In the genomic region with DNA sequence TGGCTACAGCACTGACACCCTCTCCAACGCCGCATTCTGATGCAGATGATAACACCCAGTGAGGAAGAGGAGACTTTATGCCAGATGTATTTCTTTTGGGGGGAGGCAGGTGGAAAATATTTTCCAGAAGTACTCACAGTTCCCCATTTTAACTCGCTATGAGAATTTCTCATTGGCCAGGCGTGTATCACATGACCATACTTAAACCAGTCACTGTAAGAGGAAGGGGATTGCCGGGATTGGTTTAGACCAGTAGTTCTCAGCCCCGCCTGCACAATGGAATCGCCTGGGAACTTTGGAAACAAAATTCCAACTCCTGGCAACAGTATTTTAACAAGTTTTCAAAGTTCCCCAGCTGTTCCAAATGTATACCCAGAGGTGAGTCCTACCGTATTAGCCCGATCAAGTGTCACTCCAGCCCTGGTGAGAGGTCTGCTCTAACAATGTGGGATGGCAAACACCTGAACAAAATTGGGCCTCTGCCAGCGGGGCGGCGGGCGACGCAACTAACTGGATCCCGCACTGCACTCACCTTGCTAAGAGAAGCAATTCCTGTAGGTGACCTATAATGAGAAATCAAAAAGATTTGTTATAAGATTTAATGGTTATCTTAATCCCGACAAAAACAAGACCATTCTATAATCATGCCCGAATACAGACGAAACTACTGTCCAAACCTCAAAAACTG, we compare ENCODE assay signal across 14 cellular contexts. TPM values are rescaled to one million over a fixed set of nuclear protein-coding genes. Genes with fewer than 3 reads are reported as not detected.
DNase-seq lines count a peak whose midpoint lies in the region; ATAC-seq and TF ChIP-seq lines count a peak whose summit lies in the region.
"Had no signal": no experiment of that assay in that cellular context is flagged by ENCODE, and none has a peak within 500 bp of the region (broad histone marks: within the 10 kb centered on the region; RNA-seq: fewer than 3 reads in every experiment).

No MANE protein-coding gene starts in this region.

- peaks cover 10% of the 10 kb centered on the region for H3F3A ChIP-seq in SK-N-SH (replicated peaks; ENCODE audit: insufficient read depth)

- H3K4me1 ChIP-seq in SK-N-SH (ENCODE audit: control insufficient read depth in 1 of 2, insufficient read depth in 2 of 2, low read depth in 1 of 2, low read length in 1 of 2) (no peaks in the 10 kb centered on the region; a peak in 2 of 4 replicates), stomach (peaks cover 0 to 11% (median 8%) of the 10 kb centered on the region in 4 donors)

- H3K36me3 Mint-ChIP-seq in neural crest cell (ENCODE audit: low read depth): peaks cover 2% of the 10 kb centered on the region

- H3K27me3 Mint-ChIP-seq in neural crest cell (ENCODE audit: low read depth): peaks cover 19% of the 10 kb centered on the region
- H3K27me3 Mint-ChIP-seq: CD4-positive, alpha-beta memory T cell had no signal

- in situ Hi-C loops in G401 (cut with HindIII; ENCODE audit: low sequenced_read_pairs): no loop called here

- intact Hi-C loops in stomach (cut with DNase I; ENCODE audit: low total_unique reads): no loop called here

- no peak overlapping the region for H3K27ac ChIP-seq in SK-N-SH (ENCODE audit: low read depth in 2 of 2, low read length in 1 of 2)
- no peak overlapping the region for H3K27ac ChIP-seq in stomach

- H3K9me3 Mint-ChIP-seq in neural crest cell: no peaks in the 10 kb centered on the region
- H3K9me3 Mint-ChIP-seq: GM23338 had no signal

- no peak overlapping the region for H2AFZ ChIP-seq in SK-N-SH (ENCODE audit: low read depth)
- H2AFZ ChIP-seq: GM23338 had no signal

- H3K9me3 ChIP-seq in SK-N-SH (no peaks in the 10 kb centered on the region), stomach (no peaks in the 10 kb centered on the region)

- peaks cover 12% of the 10 kb centered on the region for H3K4me1 Mint-ChIP-seq in neural crest cell

- ATAC-seq in SK-N-SH treated with all-trans-retinoic acid at 6 μM for 48 hours (no peak), GM18909 (IDR thresholded peaks at IDR 0.05; ENCODE audit: poor library complexity, unreplicated experiment) (no peak)
- ATAC-seq: GM23338 had no signal

- H3K4me3 ChIP-seq in SK-N-SH (ENCODE audit: low read depth in 2 of 2, low read length in 1 of 2) (peak overlapping the region in 1 of 2 experiments; percentile 32; a peak in 1 of 4 replicates), stomach (no peak overlapping the region)
- H3K4me3 ChIP-seq: GM23338 had no signal

- H3K27ac Mint-ChIP-seq in neural crest cell (ENCODE audit: unreplicated experiment): no peak overlapping the region
- H3K27ac Mint-ChIP-seq: GM23338 had no signal

- no peak for TF ChIP-seq RAD21 in SK-N-SH (IDR thresholded peaks at IDR 0.05; ENCODE audit: low read length)

- TF ChIP-seq POLR2A in stomach (IDR thresholded peaks at IDR 0.05): no peak

- peak overlapping the region; percentile 66 for H3K4me3 Mint-ChIP-seq in neural crest cell
- H3K4me3 Mint-ChIP-seq: GM23338 had no signal

- TF ChIP-seq CTCF in SK-N-SH (IDR thresholded peaks at IDR 0.05) (no peak), neural crest cell (conservative IDR thresholded peaks at IDR 0.05) (no peak), stomach (IDR thresholded peaks at IDR 0.05) (no peak)

- H3K9me2 ChIP-seq in SK-N-SH: no peaks in the 10 kb centered on the region

- H3K36me3 ChIP-seq in SK-N-SH (replicated peaks in 1 of 2; ENCODE audit: control insufficient read depth in 1 of 2, insufficient read depth in 2 of 2, low read length in 1 of 2) (no peaks in the 10 kb centered on the region), stomach (no peaks in the 10 kb centered on the region)

- CTCF ChIA-PET in SK-N-SH (lab: Yijun Ruan, JAX): no interaction called here

- POLR2A ChIA-PET in SK-N-SH (lab: Yijun Ruan, JAX): no interaction called here

- no peak overlapping the region; the same call in 1 of the 2 replicates for H3K4me2 ChIP-seq in SK-N-SH
- H3K4me2 ChIP-seq: GM23338 had no signal

- DNase-seq in SK-N-SH (no peak), NCI-H2029 treated with DMSO at 0.1 percent for 48 hours (lab: John Stamatoyannopoulos, UW) (peak; percentile 39), NCI-H510A treated with DMSO at 0.1 percent for 48 hours (lab: John Stamatoyannopoulos, UW) (peak; percentile 52), neural crest cell (ENCODE audit: low read depth, low spot score) (no peak), stomach (no peak), G401 (ENCODE audit: low spot score) (no peak)
- DNase-seq: CD4-positive, alpha-beta memory T cell; NCI-H1694 treated with DMSO at 0.1 percent for 48 hours; NCI-H226; RPMI8226; T1000 had no signal

- TF ChIP-seq EP300 in SK-N-SH (IDR thresholded peaks at IDR 0.05; ENCODE audit: borderline replicate concordance in 1 of 2, low read depth in 1 of 2, low read length in 1 of 2): no peak
- TF ChIP-seq EP300 in stomach (IDR thresholded peaks at IDR 0.05): no peak

- peaks cover 3% of the 10 kb centered on the region; the same call in 1 of the 2 replicates for H3K79me2 ChIP-seq in SK-N-SH (ENCODE audit: insufficient read depth)

- H3K9ac ChIP-seq in SK-N-SH: no peak overlapping the region

- peaks cover 11% of the 10 kb centered on the region for H3K27me3 ChIP-seq in SK-N-SH (ENCODE audit: insufficient read depth)
- H3K27me3 ChIP-seq in stomach: no peaks in the 10 kb centered on the region

- WGBS in SK-N-SH (ENCODE audit: low lambda C conversion rate): 50% methylated on average over 18 of the region's 18 CpGs
- 56 to 74% (median 62%) methylated on average over 16 to 18 of the region's 18 CpGs for WGBS in stomach, 5 donors

- H4K20me1 ChIP-seq in SK-N-SH (ENCODE audit: insufficient read depth): no peaks in the 10 kb centered on the region

TF ChIP-seq in SK-N-SH, 30 proteins besides CTCF, POLR2A, EP300 and RAD21:
- TF ChIP-seq MAX (IDR thresholded peaks at IDR 0.05; ENCODE audit: low read depth): no peak
- TF ChIP-seq, protein P1, sequence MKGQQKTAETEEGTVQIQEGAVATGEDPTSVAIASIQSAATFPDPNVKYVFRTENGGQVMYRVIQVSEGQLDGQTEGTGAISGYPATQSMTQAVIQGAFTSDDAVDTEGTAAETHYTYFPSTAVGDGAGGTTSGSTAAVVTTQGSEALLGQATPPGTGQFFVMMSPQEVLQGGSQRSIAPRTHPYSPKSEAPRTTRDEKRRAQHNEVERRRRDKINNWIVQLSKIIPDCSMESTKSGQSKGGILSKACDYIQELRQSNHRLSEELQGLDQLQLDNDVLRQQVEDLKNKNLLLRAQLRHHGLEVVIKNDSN (IDR thresholded peaks at IDR 0.05; ENCODE audit: borderline replicate concordance, low read depth): peak; percentile 63; the same call in 1 of the 2 replicates

TF ChIP-seq in SK-N-SH treated with all-trans-retinoic acid at 6 μM for 48 hours, 23 proteins besides CTCF, POLR2A, EP300 and RAD21:
- TF ChIP-seq BACH2 (CRISPR knock-in tag; IDR thresholded peaks at IDR 0.05; ENCODE audit: borderline replicate concordance) (no peak), CREB5 (CRISPR knock-in tag; IDR thresholded peaks at IDR 0.05; ENCODE audit: low read depth) (no peak), CSDC2 (CRISPR knock-in tag; IDR thresholded peaks at IDR 0.05) (no peak), ZNF70 (CRISPR knock-in tag; IDR thresholded peaks at IDR 0.05) (no peak), RARB (CRISPR knock-in tag; IDR thresholded peaks at IDR 0.05) (no peak), OSR1 (CRISPR knock-in tag; IDR thresholded peaks at IDR 0.05) (no peak)
- TF ChIP-seq, protein P2, sequence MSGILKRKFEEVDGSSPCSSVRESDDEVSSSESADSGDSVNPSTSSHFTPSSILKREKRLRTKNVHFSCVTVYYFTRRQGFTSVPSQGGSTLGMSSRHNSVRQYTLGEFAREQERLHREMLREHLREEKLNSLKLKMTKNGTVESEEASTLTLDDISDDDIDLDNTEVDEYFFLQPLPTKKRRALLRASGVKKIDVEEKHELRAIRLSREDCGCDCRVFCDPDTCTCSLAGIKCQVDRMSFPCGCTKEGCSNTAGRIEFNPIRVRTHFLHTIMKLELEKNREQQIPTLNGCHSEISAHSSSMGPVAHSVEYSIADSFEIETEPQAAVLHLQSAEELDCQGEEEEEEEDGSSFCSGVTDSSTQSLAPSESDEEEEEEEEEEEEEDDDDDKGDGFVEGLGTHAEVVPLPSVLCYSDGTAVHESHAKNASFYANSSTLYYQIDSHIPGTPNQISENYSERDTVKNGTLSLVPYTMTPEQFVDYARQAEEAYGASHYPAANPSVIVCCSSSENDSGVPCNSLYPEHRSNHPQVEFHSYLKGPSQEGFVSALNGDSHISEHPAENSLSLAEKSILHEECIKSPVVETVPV (CRISPR knock-in tag; IDR thresholded peaks at IDR 0.05): no peak
TF ChIP-seq in SK-N-SH treated with all-trans-retinoic acid at 6 μM for 48 hours: peak in this region for 0.

RNA-seq across cellular contexts. Expression of gene MSL3, which starts 2.9 kb away (rescaled TPM):
- polyA plus RNA-seq in SK-N-SH (2012; rRNA removed): 21.8 and 30.1 TPM in 2 replicates
- 18.6 and 19.2 TPM in 2 replicates for polyA plus RNA-seq in SK-N-SH (2012; cell fraction: cytosol; rRNA removed)
- 78.8 and 93.3 TPM in 2 replicates for polyA plus RNA-seq in SK-N-SH (2012; cell fraction: nucleus; rRNA removed)
- total RNA-seq in neural crest cell: 27.8 and 29.2 TPM in 2 replicates
- total RNA-seq in stomach: 10 to 100 TPM; 13.6 to 44.0 (median 38.4) TPM
- 10 to 100 TPM; 16.5 to 22.3 (median 20.0) TPM for polyA plus RNA-seq in stomach
- 23.8 and 27.0 TPM in 2 replicates for total RNA-seq in G401 (2014; rRNA removed; shearing (Covaris generic))

Comparison
In these comparisons a context has a peak if more than half of its experiments do, and no peak if none do; other contexts are left out.
1. DNase-seq: peak in NCI-H2029 treated with DMSO at 0.1 percent for 48 hours (single experiment) and NCI-H510A treated with DMSO at 0.1 percent for 48 hours (single experiment); none in SK-N-SH (single experiment), neural crest cell (single experiment), stomach (single experiment) and G401 (single experiment).